In genomic region chr12:25322918-25323773, GRCh38 we compare ENCODE assay signal across 11 cellular contexts.
DNase-seq lines count a peak whose midpoint lies in the region; ATAC-seq and TF ChIP-seq lines count a peak whose summit lies in the region.
"Had no signal": no experiment of that assay in that cellular context is flagged by ENCODE, and none has a peak within 500 bp of the region (broad histone marks: within the 10 kb centered on the region; RNA-seq: fewer than 3 reads in every experiment).

No MANE protein-coding gene starts in this region.

- no peak for TF ChIP-seq CTCF in CD4-positive, alpha-beta T cell (IDR thresholded peaks at IDR 0.05)

- H3K27ac ChIP-seq in CD4-positive, alpha-beta T cell (ENCODE audit: low read depth, low read length) = peak overlapping the region; percentile 42

- no peaks in the 10 kb centered on the region for H3K9me3 Mint-ChIP-seq in CD4-positive, alpha-beta T cell
- H3K9me3 Mint-ChIP-seq in IgD-negative memory B cell = no peaks in the 10 kb centered on the region
- no peaks in the 10 kb centered on the region for H3K9me3 Mint-ChIP-seq in activated naive CD4-positive, alpha-beta T cell treated with anti-CD3 and anti-CD28 coated beads, Interleukin-2, amount 50 U/mL, for 72 hours
- H3K9me3 Mint-ChIP-seq: neural crest cell had no signal

- no peaks in the 10 kb centered on the region for H3K36me3 Mint-ChIP-seq in CD4-positive, alpha-beta T cell (ENCODE audit: low read depth)
- H3K36me3 Mint-ChIP-seq in IgD-negative memory B cell = no peaks in the 10 kb centered on the region
- H3K36me3 Mint-ChIP-seq in activated naive CD4-positive, alpha-beta T cell treated with anti-CD3 and anti-CD28 coated beads, Interleukin-2, amount 50 U/mL, for 72 hours = no peaks in the 10 kb centered on the region

- peaks cover 48% of the 10 kb centered on the region for H3K4me1 Mint-ChIP-seq in CD4-positive, alpha-beta T cell (ENCODE audit: low read depth)
- peaks cover 38 to 46% (median 42%) of the 10 kb centered on the region in 3 donors for H3K4me1 Mint-ChIP-seq in IgD-negative memory B cell

- no peaks in the 10 kb centered on the region for H3K27me3 ChIP-seq in CD4-positive, alpha-beta T cell (ENCODE audit: control insufficient read depth, insufficient read depth, low read length)

- no peaks in the 10 kb centered on the region for H3K9me3 ChIP-seq in CD4-positive, alpha-beta T cell (ENCODE audit: control insufficient read depth, low read length)
- H3K9me3 ChIP-seq: HAP-1 had no signal

- CTCF ChIA-PET in CD4-positive, alpha-beta T cell (lab: Charles Lee) = interaction anchor here (0.9 to 1.2 kb wide), 2 partner anchors 66 to 72 kb away, joined by 3 read pairs; partner anchors contain the start of gene KRAS

- intact Hi-C loops in CD4-positive, alpha-beta T cell (cut with DNase I, micrococcal nuclease) = loop anchor here in 1 of 2 experiments (10.0 kb wide), 1 partner anchor 78 kb away; no protein-coding TSS in a partner anchor
- intact Hi-C loops in left colon (cut with DNase I, micrococcal nuclease) = no loop called here

- H3K27me3 Mint-ChIP-seq in CD4-positive, alpha-beta T cell = no peaks in the 10 kb centered on the region
- no peaks in the 10 kb centered on the region for H3K27me3 Mint-ChIP-seq in IgD-negative memory B cell

- DNase-seq in CD4-positive, alpha-beta T cell = no peak
- no peak for DNase-seq in activated naive CD4-positive, alpha-beta T cell treated with anti-CD3 and anti-CD28 coated beads, Interleukin-2, amount 50 U/mL, for 72 hours (ENCODE audit: low spot score in 2 of 2)
- DNase-seq in left colon (no peak), NCI-H526 treated with DMSO at 0.1 percent for 48 hours (lab: John Stamatoyannopoulos, UW) (no peak)
- DNase-seq: NCI-H2081 had no signal

- H3K4me3 Mint-ChIP-seq in CD4-positive, alpha-beta T cell = peak overlapping the region; percentile 63
- peak overlapping the region in 3 of 4 donors; percentile 62 to 90 (median 72) for H3K4me3 Mint-ChIP-seq in IgD-negative memory B cell
- H3K4me3 Mint-ChIP-seq: neural crest cell had no signal

- ATAC-seq in CD4-positive, alpha-beta T cell (ENCODE audit: poor library complexity) = peak; percentile 65
- ATAC-seq in activated naive CD4-positive, alpha-beta T cell treated with anti-CD3 and anti-CD28 coated beads, Interleukin-2, amount 50 U/mL, for 72 hours = peak in 1 of 2 donors; percentile 10
- peak; percentile 94 for ATAC-seq in left colon
- no peak for ATAC-seq in GM19455 (IDR thresholded peaks at IDR 0.05; ENCODE audit: unreplicated experiment)
- no peak for ATAC-seq in GM21367 (IDR thresholded peaks at IDR 0.05; ENCODE audit: unreplicated experiment)
- no peak for ATAC-seq in HG02938 (IDR thresholded peaks at IDR 0.05; ENCODE audit: unreplicated experiment)

- POLR2A ChIA-PET in CD4-positive, alpha-beta T cell (lab: Charles Lee) = interaction anchor here (1.0 to 2.7 kb wide), 6 partner anchors 11 to 77 kb away, joined by 3 to 15 read pairs (median 7); partner anchors contain the start of gene KRAS

- H3K27ac Mint-ChIP-seq in CD4-positive, alpha-beta T cell = peak overlapping the region; percentile 80
- H3K27ac Mint-ChIP-seq in IgD-negative memory B cell = peak overlapping the region in 2 of 3 donors; percentile 54 to 70
- peak overlapping the region; percentile 73 to 75 for H3K27ac Mint-ChIP-seq in activated naive CD4-positive, alpha-beta T cell treated with anti-CD3 and anti-CD28 coated beads, Interleukin-2, amount 50 U/mL, for 72 hours

Comparison
In these comparisons a context has a peak if more than half of its experiments do, and no peak if none do; other contexts are left out.
1. ATAC-seq: peak in CD4-positive, alpha-beta T cell (single experiment) and left colon (single experiment); none in GM19455 (single experiment), GM21367 (single experiment) and HG02938 (single experiment).
2. Peak in every context shown above with its lines, with median percentiles within 50 percentile points of each other: H3K27ac Mint-ChIP-seq.